ENCODE assay signal across 8 cellular contexts in genomic region chr9:121121582-121122087, GRCh38. TPM values are rescaled to one million over a fixed set of nuclear protein-coding genes. Genes with fewer than 3 reads are reported as not detected.
DNase-seq lines count a peak whose midpoint lies in the region; ATAC-seq and TF ChIP-seq lines count a peak whose summit lies in the region.

No MANE protein-coding gene starts in this region.

- WGBS in ovary, 3 donors = 0 to 1% (median 0%) methylated on average over 17 of the region's 17 CpGs

- no peak for TF ChIP-seq EP300 in ovary (IDR thresholded peaks at IDR 0.05)

- H3K36me3 ChIP-seq in KOPT-K1 (ENCODE audit: insufficient read depth, low read length) (peaks cover 53% of the 10 kb centered on the region), ovary (no peaks in the 10 kb centered on the region), tibial artery (peaks cover 0 to 5% (median 0%) of the 10 kb centered on the region in 3 donors)

- ATAC-seq in GM21825 (IDR thresholded peaks at IDR 0.05; ENCODE audit: unreplicated experiment) (peak; percentile 98), SK-N-SH treated with all-trans-retinoic acid at 6 μM for 48 hours (peak; percentile 100)

- H3K4me3 ChIP-seq in ovary (peak overlapping the region; percentile 20), tibial artery (peak overlapping the region; percentile 42 to 46)

- H3K9me3 ChIP-seq in KOPT-K1 (ENCODE audit: insufficient read depth, low read length, poor library complexity, severe bottlenecking) (no peaks in the 10 kb centered on the region), ovary (no peaks in the 10 kb centered on the region), tibial artery (no peaks in the 10 kb centered on the region)

- TF ChIP-seq POLR2A in ovary (IDR thresholded peaks at IDR 0.05) = no peak

- H3K27ac ChIP-seq in KOPT-K1 (ENCODE audit: low read depth, low read length, poor library complexity, severe bottlenecking) (peak overlapping the region; percentile 68), ovary (no peak overlapping the region), tibial artery (peak overlapping the region; percentile 46 to 48)

- peak overlapping the region; percentile 94 for H3K27ac Mint-ChIP-seq in activated naive CD8-positive, alpha-beta T cell

- H3K36me3 Mint-ChIP-seq in activated naive CD8-positive, alpha-beta T cell = peaks cover 5% of the 10 kb centered on the region

- peak overlapping the region; percentile 86 for H3K4me3 Mint-ChIP-seq in activated naive CD8-positive, alpha-beta T cell

- H3K27me3 ChIP-seq in ovary (no peaks in the 10 kb centered on the region), tibial artery (no peaks in the 10 kb centered on the region)

- DNase-seq in EL (peak; percentile 97), head of caudate nucleus (peak; percentile 89 to 99 (median 96)), ovary (peak; percentile 94 to 97 (median 94)), tibial artery (peak; percentile 99)

- intact Hi-C loops in head of caudate nucleus (cut with DNase I) (loop anchor here (5.0 kb wide), 1 partner anchor 49 kb away; the partner anchor contains the start of gene CNTRL), ovary (cut with DNase I) (no loop called here), tibial artery (cut with DNase I; ENCODE audit: low total_unique reads) (loop anchor here (2.0 kb wide), 1 partner anchor 47 kb away; the partner anchor contains the start of gene CNTRL)

- peaks cover 1% of the 10 kb centered on the region for H3K4me1 ChIP-seq in ovary (ENCODE audit: insufficient read depth)
- H3K4me1 ChIP-seq in tibial artery = peaks cover 0 to 11% (median 0%) of the 10 kb centered on the region in 4 donors

- no peaks in the 10 kb centered on the region for H3K27me3 Mint-ChIP-seq in activated naive CD8-positive, alpha-beta T cell

- H3K9me3 Mint-ChIP-seq in activated naive CD8-positive, alpha-beta T cell (ENCODE audit: low read depth) = no peaks in the 10 kb centered on the region

- TF ChIP-seq CTCF in ovary (IDR thresholded peaks at IDR 0.05) = peak; percentile 5 to 44 (median 43)
- TF ChIP-seq CTCF in tibial artery (IDR thresholded peaks at IDR 0.05) = peak; percentile 48 to 53

- H3K4me1 Mint-ChIP-seq in activated naive CD8-positive, alpha-beta T cell (ENCODE audit: low read depth) = peaks cover 55% of the 10 kb centered on the region

TF ChIP-seq in SK-N-SH treated with all-trans-retinoic acid at 6 μM for 48 hours, 23 proteins besides CTCF, POLR2A, EP300 and RAD21:
- no peak for TF ChIP-seq RARB (CRISPR knock-in tag; IDR thresholded peaks at IDR 0.05)
- TF ChIP-seq POU6F1 (CRISPR knock-in tag; IDR thresholded peaks at IDR 0.05; ENCODE audit: borderline replicate concordance, low read depth) = no peak
- no peak for TF ChIP-seq ZFP30 (CRISPR knock-in tag; IDR thresholded peaks at IDR 0.05)
- TF ChIP-seq TSHZ2 (CRISPR knock-in tag; IDR thresholded peaks at IDR 0.05) = no peak
- TF ChIP-seq ZC3H10 (CRISPR knock-in tag; IDR thresholded peaks at IDR 0.05) = no peak
- no peak for TF ChIP-seq ZNF565 (CRISPR knock-in tag; conservative IDR thresholded peaks at IDR 0.05; ENCODE audit: low read depth)
- TF ChIP-seq CSDC2 (CRISPR knock-in tag; IDR thresholded peaks at IDR 0.05) = no peak
- TF ChIP-seq TOX (CRISPR knock-in tag; IDR thresholded peaks at IDR 0.05; ENCODE audit: borderline replicate concordance) = no peak
- TF ChIP-seq CREB5 (CRISPR knock-in tag; IDR thresholded peaks at IDR 0.05; ENCODE audit: low read depth) = no peak
- TF ChIP-seq ESRRG (CRISPR knock-in tag; IDR thresholded peaks at IDR 0.05) = no peak
- no peak for TF ChIP-seq ISL1 (CRISPR knock-in tag; IDR thresholded peaks at IDR 0.05)
- no peak for TF ChIP-seq ZNF70 (CRISPR knock-in tag; IDR thresholded peaks at IDR 0.05)

RNA-seq across cellular contexts. Expression of gene CNTRL, which starts 46.9 kb away (rescaled TPM):
- 10 to 100 TPM; 16.0 to 27.2 (median 19.8) TPM for total RNA-seq in ovary
- polyA plus RNA-seq in ovary = 10 to 100 TPM; 10.0 to 11.7 TPM

Comparison
In these comparisons a context has a peak if more than half of its experiments do, and no peak if none do; other contexts are left out.
1. H3K27ac ChIP-seq: peak in KOPT-K1 (single experiment) and tibial artery (2 of 2); none in ovary (0 of 2).
2. intact Hi-C loops: an anchor here in head of caudate nucleus (5.0 kb wide) and tibial artery (2.0 kb wide); none called in ovary.
3. Peak in every context shown above with its lines, with median percentiles within 50 percentile points of each other: DNase-seq.